ENCODE assay signal across 23 cellular contexts in genomic region chr2:4901092-4901735, GRCh38.
"Had no signal": no experiment of that assay in that cellular context is flagged by ENCODE, and none has a peak within 500 bp of the region (broad histone marks: within the 10 kb centered on the region; RNA-seq: fewer than 3 reads in every experiment).

No MANE protein-coding gene starts in this region.

- H3K27me3 Mint-ChIP-seq: activated naive CD8-positive, alpha-beta T cell treated with anti-CD3 and anti-CD28 coated beads, Interleukin-2, amount 50 U/mL, for 24 hours; stimulated activated naive CD8-positive, alpha-beta T cell treated with anti-CD3 and anti-CD28 coated beads, Interleukin-15, amount 100 ng/mL, for 72 hours had no signal

- H3K36me3 ChIP-seq: cardiac muscle cell, heart left ventricle, suprapubic skin, transverse colon had no signal

- DNase-seq: activated CD4-positive, alpha-beta T cell treated with anti-CD3 and anti-CD28 coated beads, Interleukin-2, amount 50 U/mL, for 1 hour; activated CD4-positive, CD25-positive, alpha-beta regulatory T cell treated with anti-CD3 and anti-CD28 coated beads, Interleukin-2, amount 50 U/mL, for 72 hours; activated CD8-positive, alpha-beta T cell treated with anti-CD3 and anti-CD28 coated beads, Interleukin-2, amount 10 ng/mL, durations not matched to agents 7 days and 5 days; activated gamma-delta T cell; activated naive CD4-positive, alpha-beta T cell treated with anti-CD3 and anti-CD28 coated beads, Interleukin-2, amount 50 U/mL, for 16 hours; activated naive CD8-positive, alpha-beta T cell treated with anti-CD3 and anti-CD28 coated beads, Interleukin-2, amount 50 U/mL, for 24 hours; cortex of kidney; heart left ventricle; islet precursor cell; left colon; mesendoderm; natural killer cell; occipital lobe; small intestine; stimulated activated CD4-positive, alpha-beta T cell treated with anti-CD3 and anti-CD28 coated beads, Interleukin-2, amount 100 ng/mL, for 24 hours; stimulated activated naive CD8-positive, alpha-beta T cell treated with anti-CD3 and anti-CD28 coated beads, Interleukin-15, amount 100 ng/mL, for 72 hours; transverse colon had no signal

- H3K27me3 ChIP-seq: cardiac muscle cell, heart left ventricle, suprapubic skin, transverse colon had no signal

- H3K4me1 Mint-ChIP-seq: activated naive CD8-positive, alpha-beta T cell treated with anti-CD3 and anti-CD28 coated beads, Interleukin-2, amount 50 U/mL, for 24 hours; natural killer cell; stimulated activated effector memory CD8-positive, alpha-beta T cell treated with anti-CD3 and anti-CD28 coated beads, Interleukin-12 subunit alpha, Interleukin-12 subunit beta, amount 100 ng/mL, for 72 hours; stimulated activated naive CD8-positive, alpha-beta T cell treated with anti-CD3 and anti-CD28 coated beads, Interleukin-15, amount 100 ng/mL, for 72 hours had no signal

- H3K9me3 ChIP-seq: heart left ventricle, suprapubic skin had no signal

- H3K27ac ChIP-seq: cardiac muscle cell, heart left ventricle, suprapubic skin, transverse colon, VCaP had no signal

- H3K36me3 Mint-ChIP-seq: stimulated activated effector memory CD8-positive, alpha-beta T cell treated with anti-CD3 and anti-CD28 coated beads, Interleukin-12 subunit alpha, Interleukin-12 subunit beta, amount 100 ng/mL, for 72 hours had no signal

- H3K4me3 Mint-ChIP-seq: activated CD8-positive, alpha-beta T cell treated with anti-CD3 and anti-CD28 coated beads, Interleukin-2, amount 10 ng/mL, durations not matched to agents 7 days and 5 days; activated naive CD8-positive, alpha-beta T cell treated with anti-CD3 and anti-CD28 coated beads, Interleukin-2, amount 50 U/mL, for 24 hours; activated T-helper 1 cell treated with anti-CD3 and anti-CD28 coated beads, Interleukin-12 subunit alpha, Interleukin-12 subunit beta, Interleukin-2, Interleukin-4 antibody, amounts not matched to agents 30 ng/mL and 10 ng/mL and 1 ng/mL, durations not matched to agents 14 hours and 24 hours and 36 hours; natural killer cell; stimulated activated effector memory CD8-positive, alpha-beta T cell treated with anti-CD3 and anti-CD28 coated beads, Interleukin-12 subunit alpha, Interleukin-12 subunit beta, amount 100 ng/mL, for 72 hours; stimulated activated naive CD8-positive, alpha-beta T cell treated with anti-CD3 and anti-CD28 coated beads, Interleukin-15, amount 100 ng/mL, for 72 hours; T-helper 2 cell treated with Interferon-gamma antibody and Interleukin-4, amounts not matched to agents 5 μg/mL and 100 μg/mL, for 36 hours had no signal

- H3K4me1 ChIP-seq: heart left ventricle, suprapubic skin, transverse colon had no signal

- H3K27ac Mint-ChIP-seq: activated CD8-positive, alpha-beta T cell treated with anti-CD3 and anti-CD28 coated beads, Interleukin-2, amount 10 ng/mL, durations not matched to agents 7 days and 5 days; activated naive CD8-positive, alpha-beta T cell treated with anti-CD3 and anti-CD28 coated beads, Interleukin-2, amount 50 U/mL, for 24 hours; activated T-helper 1 cell treated with anti-CD3 and anti-CD28 coated beads, Interleukin-12 subunit alpha, Interleukin-12 subunit beta, Interleukin-2, Interleukin-4 antibody, amounts not matched to agents 30 ng/mL and 10 ng/mL and 1 ng/mL, durations not matched to agents 14 hours and 24 hours and 36 hours; natural killer cell; stimulated activated effector memory CD8-positive, alpha-beta T cell treated with anti-CD3 and anti-CD28 coated beads, Interleukin-12 subunit alpha, Interleukin-12 subunit beta, amount 100 ng/mL, for 72 hours; stimulated activated naive CD8-positive, alpha-beta T cell treated with anti-CD3 and anti-CD28 coated beads, Interleukin-15, amount 100 ng/mL, for 72 hours; T-helper 2 cell treated with Interferon-gamma antibody and Interleukin-4, amounts not matched to agents 5 μg/mL and 100 μg/mL, for 36 hours had no signal

- H3K4me3 ChIP-seq: cardiac muscle cell, heart left ventricle, suprapubic skin, transverse colon had no signal
